ENCODE assay signal across 8 cellular contexts in the genomic region with DNA sequence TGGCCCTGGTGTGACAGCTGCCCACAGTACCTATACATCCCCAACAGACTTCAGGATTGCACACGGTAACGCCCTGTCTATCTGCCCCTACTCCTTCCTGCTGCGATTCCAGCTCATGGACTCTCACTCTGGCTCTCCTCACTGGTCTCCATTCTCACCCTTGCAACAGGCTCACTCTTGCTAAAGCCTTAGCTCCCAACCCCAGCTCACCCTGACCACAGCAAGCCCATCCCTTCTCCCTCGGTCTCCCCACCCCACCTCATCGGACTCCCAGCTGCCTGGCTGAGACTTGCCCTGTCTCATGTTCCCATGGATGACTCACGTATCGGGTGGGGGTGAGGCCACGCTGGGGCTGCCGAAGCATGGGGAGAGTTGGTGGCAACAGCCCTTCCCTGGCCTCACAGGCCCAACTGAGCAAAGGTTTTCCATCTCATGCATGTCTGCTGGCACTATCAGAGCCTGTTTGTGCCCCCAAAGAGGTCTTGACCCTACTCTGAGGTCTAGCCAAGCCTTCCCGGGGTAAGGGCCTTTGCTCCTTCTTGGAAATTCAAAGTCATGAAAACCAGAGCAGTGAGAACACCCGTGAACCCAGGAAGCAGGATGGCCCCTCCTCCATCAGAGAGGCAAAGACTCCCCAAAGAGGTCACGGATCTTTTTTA. TPM values are rescaled to one million over a fixed set of nuclear protein-coding genes. Genes with fewer than 3 reads are reported as not detected.
DNase-seq lines count a peak whose midpoint lies in the region; ATAC-seq and TF ChIP-seq lines count a peak whose summit lies in the region.
"Had no signal": no experiment of that assay in that cellular context is flagged by ENCODE, and none has a peak within 500 bp of the region (broad histone marks: within the 10 kb centered on the region; RNA-seq: fewer than 3 reads in every experiment).

No MANE protein-coding gene starts in this region.

- peaks cover 78% of the 10 kb centered on the region for H3K4me1 Mint-ChIP-seq in chondrocyte (ENCODE audit: low read depth)
- H3K4me1 Mint-ChIP-seq in CD8-positive, alpha-beta T cell (ENCODE audit: low read depth) = no peaks in the 10 kb centered on the region
- no peaks in the 10 kb centered on the region for H3K4me1 Mint-ChIP-seq in natural killer cell

- POLR2A ChIA-PET in CD8-positive, alpha-beta T cell (lab: Charles Lee) = no interaction called here

- H3K36me3 ChIP-seq in MG63 (peaks cover 20% of the 10 kb centered on the region), lung (ENCODE audit: control insufficient read depth in 2 of 2, insufficient read depth in 2 of 2, low read length in 2 of 2) (peaks cover 0 to 13% of the 10 kb centered on the region in 2 donors), upper lobe of right lung (peaks cover 17% of the 10 kb centered on the region), BE2C (no peaks in the 10 kb centered on the region)
- no peaks in the 10 kb centered on the region for H3K36me3 ChIP-seq in CD8-positive, alpha-beta T cell (ENCODE audit: insufficient read depth, low read length)
- H3K36me3 ChIP-seq: neutrophil had no signal

- 66 to 89% methylated on average over 12 of the region's 12 CpGs for WGBS in lung, 2 donors

- H3K27me3 Mint-ChIP-seq in chondrocyte (ENCODE audit: low read depth) (no peaks in the 10 kb centered on the region), natural killer cell (ENCODE audit: low read depth in 2 of 2) (peaks cover 3 to 13% of the 10 kb centered on the region in 2 donors)
- peaks cover 3% of the 10 kb centered on the region for H3K27me3 Mint-ChIP-seq in CD8-positive, alpha-beta T cell (ENCODE audit: low read depth)

- H3K27me3 ChIP-seq in MG63 (no peaks in the 10 kb centered on the region), lung (ENCODE audit: control insufficient read depth, insufficient read depth) (no peaks in the 10 kb centered on the region), upper lobe of right lung (no peaks in the 10 kb centered on the region), BE2C (no peaks in the 10 kb centered on the region)
- H3K27me3 ChIP-seq in CD8-positive, alpha-beta T cell (ENCODE audit: insufficient read depth, low read length) = no peaks in the 10 kb centered on the region

- H3K27ac Mint-ChIP-seq in chondrocyte (ENCODE audit: unreplicated experiment) = peak overlapping the region; percentile 99
- no peak overlapping the region for H3K27ac Mint-ChIP-seq in CD8-positive, alpha-beta T cell
- H3K27ac Mint-ChIP-seq in natural killer cell = no peak overlapping the region

- no peak overlapping the region for H3K4me3 Mint-ChIP-seq in chondrocyte (ENCODE audit: unreplicated experiment)
- no peak overlapping the region for H3K4me3 Mint-ChIP-seq in CD8-positive, alpha-beta T cell
- H3K4me3 Mint-ChIP-seq in natural killer cell = no peak overlapping the region

- H3K27ac ChIP-seq in lung (ENCODE audit: low read depth in 1 of 2, low read length in 1 of 2) (peak overlapping the region; percentile 36 to 92), upper lobe of right lung (peak overlapping the region; percentile 76)
- no peak overlapping the region for H3K27ac ChIP-seq in CD8-positive, alpha-beta T cell (ENCODE audit: low read depth, low read length)
- H3K27ac ChIP-seq: neutrophil had no signal

- intact Hi-C loops in upper lobe of right lung (cut with DNase I) (no loop called here), natural killer cell (cut with micrococcal nuclease) (no loop called here)
- intact Hi-C loops in CD8-positive, alpha-beta T cell (cut with DNase I, micrococcal nuclease) = no loop called here

- H3K4me1 ChIP-seq in lung (ENCODE audit: control insufficient read depth in 2 of 2, insufficient read depth in 2 of 2, low read length in 2 of 2) (peaks cover 0 to 32% of the 10 kb centered on the region in 2 donors), upper lobe of right lung (peaks cover 59% of the 10 kb centered on the region), BE2C (no peaks in the 10 kb centered on the region)
- no peaks in the 10 kb centered on the region for H3K4me1 ChIP-seq in CD8-positive, alpha-beta T cell (ENCODE audit: insufficient read depth, low read length)

- H3K4me3 ChIP-seq in MG63 (no peak overlapping the region), lung (no peak overlapping the region), upper lobe of right lung (no peak overlapping the region), BE2C (ENCODE audit: low read depth, low read length) (no peak overlapping the region)
- no peak overlapping the region for H3K4me3 ChIP-seq in CD8-positive, alpha-beta T cell (ENCODE audit: low read depth, low read length)

- H3K36me3 Mint-ChIP-seq in chondrocyte (ENCODE audit: low read depth) (peaks cover 12% of the 10 kb centered on the region), natural killer cell (no peaks in the 10 kb centered on the region)
- no peaks in the 10 kb centered on the region for H3K36me3 Mint-ChIP-seq in CD8-positive, alpha-beta T cell

- H3K9me3 ChIP-seq in MG63 (no peaks in the 10 kb centered on the region), lung (ENCODE audit: control insufficient read depth in 2 of 2, insufficient read depth in 1 of 2, low read length in 1 of 2) (no peaks in the 10 kb centered on the region), upper lobe of right lung (no peaks in the 10 kb centered on the region), BE2C (no peaks in the 10 kb centered on the region)
- H3K9me3 ChIP-seq in CD8-positive, alpha-beta T cell (ENCODE audit: low read length) = no peaks in the 10 kb centered on the region
- H3K9me3 ChIP-seq: neutrophil had no signal

- CTCF ChIA-PET in CD8-positive, alpha-beta T cell (lab: Charles Lee) = interaction anchor here (1.1 to 1.5 kb wide), 2 partner anchors 14 to 97 kb away, joined by 4 to 6 read pairs; no protein-coding TSS in a partner anchor

- H3K9me3 Mint-ChIP-seq in chondrocyte (ENCODE audit: low read depth) (no peaks in the 10 kb centered on the region), natural killer cell (no peaks in the 10 kb centered on the region)
- H3K9me3 Mint-ChIP-seq in CD8-positive, alpha-beta T cell = no peaks in the 10 kb centered on the region

- TF ChIP-seq CTCF in chondrocyte (IDR thresholded peaks at IDR 0.05) = no peak
- TF ChIP-seq CTCF in lung (IDR thresholded peaks at IDR 0.05; ENCODE audit: control extremely low read depth, extremely low read depth) = no peak
- no peak for TF ChIP-seq CTCF in upper lobe of right lung (IDR thresholded peaks at IDR 0.05)
- TF ChIP-seq CTCF in BE2C (IDR thresholded peaks at IDR 0.05; ENCODE audit: low read depth, low read length) = no peak
- no peak for TF ChIP-seq CTCF in CD8-positive, alpha-beta T cell (IDR thresholded peaks at IDR 0.05)
- no peak for TF ChIP-seq CTCF in natural killer cell (IDR thresholded peaks at IDR 0.05)

- DNase-seq in MG63 (peak; percentile 98), chondrocyte (ENCODE audit: low spot score) (peak; percentile 97), lung (ENCODE audit: low spot score) (peak; percentile 76), upper lobe of right lung (peak; percentile 89), BE2C (no peak), natural killer cell (no peak)
- no peak for DNase-seq in CD8-positive, alpha-beta T cell

- ATAC-seq in lung (ENCODE audit: insufficient read depth, low FRiP score) (peak; percentile 61), upper lobe of right lung (peak; percentile 76), natural killer cell (no peak)
- no peak for ATAC-seq in CD8-positive, alpha-beta T cell

RNA-seq across cellular contexts. Expression of gene PHLDA3, which starts 7.1 kb away (rescaled TPM):
- 51.7 and 72.2 TPM in 2 replicates for total RNA-seq in MG63 (2014; rRNA removed; shearing (Covaris generic); ENCODE audit: low replicate concordance)
- 111 to 120 TPM (median 115 TPM) in 3 replicates for total RNA-seq in chondrocyte
- 10 to 100 TPM; 12.8 to 73.2 TPM for total RNA-seq in lung
- polyA plus RNA-seq in lung = 10 to 100 TPM; 25.9 to 51.8 TPM
- total RNA-seq in upper lobe of right lung = 90.0 TPM
- 0.97 TPM for polyA plus RNA-seq in BE2C (2012; ENCODE audit: insufficient read depth, insufficient read length, low read depth)
- total RNA-seq in CD8-positive, alpha-beta T cell = under 1 TPM; 0.33 to 0.44 TPM
- 1 to 10 TPM in 2 of 3 donors, under 1 TPM in 1; 0.63 to 1.7 (median 1.1) TPM for total RNA-seq in natural killer cell

RNA-seq across cellular contexts. Expression of gene TNNI1, which starts 40.4 kb away (rescaled TPM):
- not detected in 2 replicates for total RNA-seq in MG63 (2014; rRNA removed; shearing (Covaris generic); ENCODE audit: low replicate concordance)
- total RNA-seq in chondrocyte (8.0 to 10.0 TPM (median 8.8 TPM) in 3 replicates), lung (under 1 TPM; 0.06 to 0.88 TPM), upper lobe of right lung (0.49 TPM), natural killer cell (under 1 TPM in 1 of 3 donors, not detected in 2; 0.08 TPM)
- under 1 TPM; 0.11 to 0.63 TPM for polyA plus RNA-seq in lung
- polyA plus RNA-seq in BE2C (2012; ENCODE audit: insufficient read depth, insufficient read length, low read depth) = not detected
- not detected for total RNA-seq in CD8-positive, alpha-beta T cell

RNA-seq across cellular contexts. Expression of gene CSRP1, which starts 45.0 kb away (rescaled TPM):
- total RNA-seq in MG63 (2014; rRNA removed; shearing (Covaris generic); ENCODE audit: low replicate concordance) = 108 and 190 TPM in 2 replicates
- 1.3 to 7.1 TPM (median 5.9 TPM) in 3 replicates for total RNA-seq in chondrocyte
- total RNA-seq in lung = 100 to 1,000 TPM; 223 to 278 TPM
- 100 to 1,000 TPM; 143 to 230 TPM for polyA plus RNA-seq in lung
- total RNA-seq in upper lobe of right lung = 280 TPM
- polyA plus RNA-seq in BE2C (2012; ENCODE audit: insufficient read depth, insufficient read length, low read depth) = 78.3 TPM
- total RNA-seq in CD8-positive, alpha-beta T cell = 10 to 100 TPM; 31.6 to 33.9 TPM
- 10 to 100 TPM; 36.9 to 48.4 (median 44.1) TPM for total RNA-seq in natural killer cell

Comparison
In these comparisons a context has a peak if more than half of its experiments do, and no peak if none do; other contexts are left out.
1. DNase-seq: peak in MG63 (single experiment), chondrocyte (single experiment), lung (single experiment) and upper lobe of right lung (single experiment); none in BE2C (single experiment), CD8-positive, alpha-beta T cell (0 of 7) and natural killer cell (single experiment).
2. ATAC-seq: peak in lung (single experiment) and upper lobe of right lung (single experiment); none in CD8-positive, alpha-beta T cell (single experiment) and natural killer cell (0 of 3).
3. RNA of gene PHLDA3, which starts 7.1 kb away (total RNA-seq): 111 to 120 TPM in chondrocyte, 90.0 TPM in upper lobe of right lung (single experiment), 12.8 to 73.2 TPM in lung and 51.7 to 72.2 TPM in MG63; 0.63 to 1.7 TPM in natural killer cell and 0.33 to 0.44 TPM in CD8-positive, alpha-beta T cell; every median in the first group is over 4 times any median in the second.